ENCODE assay signal across 7 cellular contexts in genomic region chr14:50875359-50876090, GRCh38.
DNase-seq lines count a peak whose midpoint lies in the region; ATAC-seq lines count a peak whose summit lies in the region.

No MANE protein-coding gene starts in this region.

- peak; percentile 42 for DNase-seq in activated CD8-positive, alpha-beta memory T cell treated with anti-CD3 and anti-CD28 coated beads, Interleukin-2, amount 50 U/mL, for 4 hours
- DNase-seq in non-pigmented ciliary epithelial cell (ENCODE audit: low read depth) (peak; percentile 15), NCI-H1048 (lab: John Stamatoyannopoulos, UW) (no peak), dedifferentiated amniotic fluid mesenchymal stem cell (ENCODE audit: extremely low spot score) (no peak), cerebellar cortex (ENCODE audit: low spot score) (no peak)

- ATAC-seq in GM19467 (IDR thresholded peaks at IDR 0.05; ENCODE audit: unreplicated experiment) (peak; percentile 92), HG03460 (IDR thresholded peaks at IDR 0.05; ENCODE audit: unreplicated experiment) (peak; percentile 91)

Comparison
In these comparisons a context has a peak if more than half of its experiments do, and no peak if none do; other contexts are left out.
1. DNase-seq: peak in activated CD8-positive, alpha-beta memory T cell treated with anti-CD3 and anti-CD28 coated beads, Interleukin-2, amount 50 U/mL, for 4 hours (single experiment) and non-pigmented ciliary epithelial cell (single experiment); none in NCI-H1048 (single experiment), dedifferentiated amniotic fluid mesenchymal stem cell (single experiment) and cerebellar cortex (single experiment).